Comparison of ENCODE assay signal across 1 cellular context in genomic region chr3:10514407-10515069, GRCh38.
TF ChIP-seq lines count a peak whose summit lies in the region.

No MANE protein-coding gene starts in this region.

TF ChIP-seq in HepG2, 621 proteins besides CTCF, POLR2A, EP300 and RAD21 (continued from another document and continues in another):
- TF ChIP-seq ZNF574 (CRISPR knock-in tag; IDR thresholded peaks at IDR 0.05) (peak; percentile 28; the same call in 1 of the 2 replicates), HIC2 (CRISPR knock-in tag; IDR thresholded peaks at IDR 0.05; ENCODE audit: low read depth) (no peak), ZSCAN31 (CRISPR knock-in tag; IDR thresholded peaks at IDR 0.05; ENCODE audit: low read depth) (no peak), ARNT (IDR thresholded peaks at IDR 0.05) (no peak), MTA1 (CRISPR knock-in tag; IDR thresholded peaks at IDR 0.05; ENCODE audit: borderline replicate concordance) (no peak), MYNN (CRISPR knock-in tag; IDR thresholded peaks at IDR 0.05; ENCODE audit: low read depth) (no peak), SALL1 (CRISPR knock-in tag; IDR thresholded peaks at IDR 0.05) (peak; percentile 68), TFDP1 (CRISPR knock-in tag; IDR thresholded peaks at IDR 0.05; ENCODE audit: borderline replicate concordance) (no peak), ARID4A (CRISPR knock-in tag; IDR thresholded peaks at IDR 0.05; ENCODE audit: borderline replicate concordance) (peak; percentile 14; the same call in 1 of the 2 replicates), ZNF296 (CRISPR knock-in tag; conservative IDR thresholded peaks at IDR 0.05) (no peak), CREBL2 (CRISPR knock-in tag; IDR thresholded peaks at IDR 0.05; ENCODE audit: borderline replicate concordance) (no peak), SCMH1 (CRISPR knock-in tag; IDR thresholded peaks at IDR 0.05; ENCODE audit: borderline replicate concordance) (no peak), NR2F6 (IDR thresholded peaks at IDR 0.05) (peak; percentile 64), NR2F6 (CRISPR knock-in tag; IDR thresholded peaks at IDR 0.05) (peak; percentile 57; the same call in 1 of the 2 replicates), RXRB (CRISPR knock-in tag; IDR thresholded peaks at IDR 0.05; ENCODE audit: borderline replicate concordance) (peak; percentile 75; the same call in 1 of the 2 replicates), ZNF12 (CRISPR knock-in tag; IDR thresholded peaks at IDR 0.05) (no peak), ELF4 (CRISPR knock-in tag; IDR thresholded peaks at IDR 0.05; ENCODE audit: borderline replicate concordance) (no peak), ZNF430 (CRISPR knock-in tag; IDR thresholded peaks at IDR 0.05) (peak; percentile 100), FOXM1 (CRISPR knock-in tag; IDR thresholded peaks at IDR 0.05) (no peak), ZNF235 (CRISPR knock-in tag; IDR thresholded peaks at IDR 0.05; ENCODE audit: borderline replicate concordance) (0 out of 2 replicates have a peak, but pooled peaks have one; percentile 42), FOXO4 (CRISPR knock-in tag; conservative IDR thresholded peaks at IDR 0.05) (no peak), PPARG (CRISPR knock-in tag; conservative IDR thresholded peaks at IDR 0.05) (peak; percentile 65; the same call in 1 of the 2 replicates), SALL2 (CRISPR knock-in tag; IDR thresholded peaks at IDR 0.05) (no peak), KDM1A (CRISPR knock-in tag; IDR thresholded peaks at IDR 0.05) (no peak), STAT5B (CRISPR knock-in tag; IDR thresholded peaks at IDR 0.05) (no peak), ZNF407 (CRISPR knock-in tag; IDR thresholded peaks at IDR 0.05; ENCODE audit: not compliant biosample characterization) (no peak), ZNF350 (CRISPR knock-in tag; IDR thresholded peaks at IDR 0.05; ENCODE audit: borderline replicate concordance, low read depth) (no peak), NCOA2 (CRISPR knock-in tag; IDR thresholded peaks at IDR 0.05) (0 out of 2 replicates have a peak, but pooled peaks have one; percentile 32), ZNF24 (IDR thresholded peaks at IDR 0.05) (no peak), SMAD1 (CRISPR knock-in tag; IDR thresholded peaks at IDR 0.05; ENCODE audit: borderline replicate concordance, low read depth) (no peak), TBL1XR1 (IDR thresholded peaks at IDR 0.05; ENCODE audit: borderline replicate concordance, low read length, partially characterized antibody) (no peak), ZZZ3 (CRISPR knock-in tag; IDR thresholded peaks at IDR 0.05; ENCODE audit: borderline replicate concordance) (no peak), CEBPB (IDR thresholded peaks at IDR 0.05; ENCODE audit: borderline replicate concordance, low read depth, low read length) (peak; percentile 58; the same call in 1 of the 2 replicates), SYNCRIP (IDR thresholded peaks at IDR 0.05; ENCODE audit: insufficient read depth, low read depth, low read length) (no peak)
